ENCODE assay signal across 24 cellular contexts in genomic region chr6:35082733-35083403, GRCh38. TPM values are rescaled to one million over a fixed set of nuclear protein-coding genes. Genes with fewer than 3 reads are reported as not detected.
DNase-seq lines count a peak whose midpoint lies in the region; ATAC-seq, FAIRE-seq and TF ChIP-seq lines count a peak whose summit lies in the region.
"Had no signal": no experiment of that assay in that cellular context is flagged by ENCODE, and none has a peak within 500 bp of the region (broad histone marks: within the 10 kb centered on the region; RNA-seq: fewer than 3 reads in every experiment).

No MANE protein-coding gene starts in this region.

- H3K27me3 ChIP-seq in bronchial epithelial cell (ENCODE audit: control insufficient read depth, insufficient read depth, low read length): no peaks in the 10 kb centered on the region
- no peaks in the 10 kb centered on the region for H3K27me3 ChIP-seq in SJCRH30
- H3K27me3 ChIP-seq: suprapubic skin had no signal

- no peak for TF ChIP-seq CTCF in bronchial epithelial cell (IDR thresholded peaks at IDR 0.05; ENCODE audit: insufficient read depth, low read length, severe bottlenecking)

- H3K36me3 ChIP-seq in bronchial epithelial cell (ENCODE audit: control insufficient read depth, insufficient read depth, low read length) (peaks cover 36% of the 10 kb centered on the region), SJCRH30 (peaks cover 11% of the 10 kb centered on the region)

- no peak overlapping the region for H3K27ac ChIP-seq in SJCRH30
- H3K27ac ChIP-seq: A549 had no signal

- no peaks in the 10 kb centered on the region for H3K4me1 ChIP-seq in SJCRH30
- H3K4me1 ChIP-seq: A549 had no signal

- H3K27me3 Mint-ChIP-seq in activated naive CD8-positive, alpha-beta T cell treated with anti-CD3 and anti-CD28 coated beads, Interleukin-2, amount 10 ng/mL, durations not matched to agents 7 days and 5 days: no peaks in the 10 kb centered on the region
- no peaks in the 10 kb centered on the region for H3K27me3 Mint-ChIP-seq in activated naive CD8-positive, alpha-beta T cell treated with anti-CD3 and anti-CD28 coated beads, Interleukin-2, amount 50 U/mL, for 24 hours
- H3K27me3 Mint-ChIP-seq in stimulated activated naive B cell treated with anti-CD40 and anti-IgM and Interleukin-4, amounts not matched to agents 10 μg/mL and 1 μg/mL and 100 μg/mL, for 72 hours: no peaks in the 10 kb centered on the region
- H3K27me3 Mint-ChIP-seq: effector memory CD8-positive, alpha-beta T cell had no signal

- TF ChIP-seq POLR2A in H54 (IDR thresholded peaks at IDR 0.05; ENCODE audit: low read depth, low read length): no peak

- POLR2A ChIA-PET in activated naive CD8-positive, alpha-beta T cell treated with anti-CD3 and anti-CD28 coated beads, Interleukin-2, amount 10 ng/mL, durations not matched to agents 7 days and 5 days (lab: Charles Lee): no interaction called here

- DNase-seq in activated naive CD8-positive, alpha-beta T cell treated with anti-CD3 and anti-CD28 coated beads, Interleukin-2, amount 10 ng/mL, durations not matched to agents 7 days and 5 days: peak; percentile 15
- DNase-seq in activated naive CD8-positive, alpha-beta T cell treated with anti-CD3 and anti-CD28 coated beads, Interleukin-2, amount 50 U/mL, for 24 hours: no peak
- DNase-seq in bronchial epithelial cell (ENCODE audit: low read depth): no peak
- peak; percentile 35 for DNase-seq in left lobe of liver (ENCODE audit: low spot score)
- no peak for DNase-seq in stimulated activated naive B cell treated with anti-CD40 and anti-IgM and Interleukin-4, amounts not matched to agents 10 μg/mL and 1 μg/mL and 100 μg/mL, for 72 hours
- no peak for DNase-seq in SJCRH30
- DNase-seq in H54 (ENCODE audit: insufficient read length, low spot score): no peak
- DNase-seq in activated T-cell treated with anti-CD3 and anti-CD28 coated beads, Interleukin-2, amount 50 U/mL, for 48 hours: no peak
- DNase-seq: activated CD4-positive, alpha-beta T cell treated with anti-CD3 and anti-CD28 coated beads, Interleukin-2, amount 50 U/mL, for 1 hour; activated naive CD4-positive, alpha-beta T cell; amygdala; Calu3; central memory CD4-positive, alpha-beta T cell; effector memory CD8-positive, alpha-beta T cell; glutamatergic neuron; left ventricle myocardium inferior; MM.1S; NCI-H1694; NCI-H748 treated with DMSO at 0.1 percent for 48 hours; SHP77 had no signal

- H3K4me3 Mint-ChIP-seq in activated naive CD8-positive, alpha-beta T cell treated with anti-CD3 and anti-CD28 coated beads, Interleukin-2, amount 10 ng/mL, durations not matched to agents 7 days and 5 days: no peak overlapping the region
- no peak overlapping the region for H3K4me3 Mint-ChIP-seq in activated naive CD8-positive, alpha-beta T cell treated with anti-CD3 and anti-CD28 coated beads, Interleukin-2, amount 50 U/mL, for 24 hours
- no peak overlapping the region for H3K4me3 Mint-ChIP-seq in stimulated activated naive B cell treated with anti-CD40 and anti-IgM and Interleukin-4, amounts not matched to agents 10 μg/mL and 1 μg/mL and 100 μg/mL, for 72 hours
- H3K4me3 Mint-ChIP-seq: effector memory CD8-positive, alpha-beta T cell; T-helper 1 cell treated with Interleukin-12 subunit alpha and Interleukin-12 subunit beta and Interleukin-4 antibody, amounts not matched to agents 30 μg/mL and 1 μg/mL, for 36 hours had no signal

- H3K36me3 Mint-ChIP-seq in activated naive CD8-positive, alpha-beta T cell treated with anti-CD3 and anti-CD28 coated beads, Interleukin-2, amount 10 ng/mL, durations not matched to agents 7 days and 5 days: no peaks in the 10 kb centered on the region
- H3K36me3 Mint-ChIP-seq in activated naive CD8-positive, alpha-beta T cell treated with anti-CD3 and anti-CD28 coated beads, Interleukin-2, amount 50 U/mL, for 24 hours (ENCODE audit: low read depth): peaks cover 8% of the 10 kb centered on the region
- peaks cover 51 to 68% of the 10 kb centered on the region in 2 donors for H3K36me3 Mint-ChIP-seq in stimulated activated naive B cell treated with anti-CD40 and anti-IgM and Interleukin-4, amounts not matched to agents 10 μg/mL and 1 μg/mL and 100 μg/mL, for 72 hours

- FAIRE-seq in bronchial epithelial cell (lab: Jason Lieb, UNC) (peak; percentile 32), H54 (lab: Jason Lieb, UNC) (no peak)
- FAIRE-seq: A549 had no signal

- ATAC-seq in activated naive CD8-positive, alpha-beta T cell treated with anti-CD3 and anti-CD28 coated beads, Interleukin-2, amount 10 ng/mL, durations not matched to agents 7 days and 5 days (ENCODE audit: low read depth): no peak
- no peak for ATAC-seq in activated naive CD8-positive, alpha-beta T cell treated with anti-CD3 and anti-CD28 coated beads, Interleukin-2, amount 50 U/mL, for 24 hours
- ATAC-seq in left lobe of liver: no peak
- no peak for ATAC-seq in stimulated activated naive B cell treated with anti-CD40 and anti-IgM and Interleukin-4, amounts not matched to agents 10 μg/mL and 1 μg/mL and 100 μg/mL, for 72 hours (replicated peaks)
- ATAC-seq: A549; effector memory CD8-positive, alpha-beta T cell had no signal

- H3K4me3 ChIP-seq in bronchial epithelial cell (ENCODE audit: low read depth, low read length): no peak overlapping the region
- no peak overlapping the region for H3K4me3 ChIP-seq in SJCRH30
- H3K4me3 ChIP-seq: A549, left ventricle myocardium inferior had no signal

- no peaks in the 10 kb centered on the region for H3K9me3 Mint-ChIP-seq in activated naive CD8-positive, alpha-beta T cell treated with anti-CD3 and anti-CD28 coated beads, Interleukin-2, amount 10 ng/mL, durations not matched to agents 7 days and 5 days
- H3K9me3 Mint-ChIP-seq in activated naive CD8-positive, alpha-beta T cell treated with anti-CD3 and anti-CD28 coated beads, Interleukin-2, amount 50 U/mL, for 24 hours: no peaks in the 10 kb centered on the region
- no peaks in the 10 kb centered on the region for H3K9me3 Mint-ChIP-seq in stimulated activated naive B cell treated with anti-CD40 and anti-IgM and Interleukin-4, amounts not matched to agents 10 μg/mL and 1 μg/mL and 100 μg/mL, for 72 hours
- H3K9me3 Mint-ChIP-seq: effector memory CD8-positive, alpha-beta T cell; T-helper 1 cell treated with Interleukin-12 subunit alpha and Interleukin-12 subunit beta and Interleukin-4 antibody, amounts not matched to agents 30 μg/mL and 1 μg/mL, for 36 hours had no signal

- H3K27ac Mint-ChIP-seq in activated naive CD8-positive, alpha-beta T cell treated with anti-CD3 and anti-CD28 coated beads, Interleukin-2, amount 10 ng/mL, durations not matched to agents 7 days and 5 days: no peak overlapping the region
- no peak overlapping the region for H3K27ac Mint-ChIP-seq in activated naive CD8-positive, alpha-beta T cell treated with anti-CD3 and anti-CD28 coated beads, Interleukin-2, amount 50 U/mL, for 24 hours
- H3K27ac Mint-ChIP-seq in stimulated activated naive B cell treated with anti-CD40 and anti-IgM and Interleukin-4, amounts not matched to agents 10 μg/mL and 1 μg/mL and 100 μg/mL, for 72 hours: peak overlapping the region; percentile 25
- H3K27ac Mint-ChIP-seq: effector memory CD8-positive, alpha-beta T cell; T-helper 1 cell treated with Interleukin-12 subunit alpha and Interleukin-12 subunit beta and Interleukin-4 antibody, amounts not matched to agents 30 μg/mL and 1 μg/mL, for 36 hours had no signal

- H3K4me1 Mint-ChIP-seq in activated naive CD8-positive, alpha-beta T cell treated with anti-CD3 and anti-CD28 coated beads, Interleukin-2, amount 10 ng/mL, durations not matched to agents 7 days and 5 days: peaks cover 2% of the 10 kb centered on the region
- H3K4me1 Mint-ChIP-seq in activated naive CD8-positive, alpha-beta T cell treated with anti-CD3 and anti-CD28 coated beads, Interleukin-2, amount 50 U/mL, for 24 hours: no peaks in the 10 kb centered on the region
- peaks cover 8 to 15% of the 10 kb centered on the region in 2 donors for H3K4me1 Mint-ChIP-seq in stimulated activated naive B cell treated with anti-CD40 and anti-IgM and Interleukin-4, amounts not matched to agents 10 μg/mL and 1 μg/mL and 100 μg/mL, for 72 hours

- H3K9me3 ChIP-seq in SJCRH30 (replicated peaks): no peaks in the 10 kb centered on the region
- H3K9me3 ChIP-seq: A549, left ventricle myocardium inferior, suprapubic skin had no signal

RNA-seq across cellular contexts. Expression of gene TCP11, which starts 58.3 kb away (rescaled TPM):
- total RNA-seq in activated naive CD8-positive, alpha-beta T cell treated with anti-CD3 and anti-CD28 coated beads, Interleukin-2, amount 10 ng/mL, durations not matched to agents 7 days and 5 days: not detected
- total RNA-seq in bronchial epithelial cell (not detected in 2 replicates), left lobe of liver (not detected)
- not detected in 2 replicates for total RNA-seq in SJCRH30 (2014; rRNA removed; shearing (Covaris generic))
- total RNA-seq: Calu3, left ventricle myocardium inferior, mononuclear cell had no signal

Comparison
In these comparisons a context has a peak if more than half of its experiments do, and no peak if none do; other contexts are left out.
1. DNase-seq: peak in activated naive CD8-positive, alpha-beta T cell treated with anti-CD3 and anti-CD28 coated beads, Interleukin-2, amount 10 ng/mL, durations not matched to agents 7 days and 5 days (single experiment) and left lobe of liver (single experiment); none in activated naive CD8-positive, alpha-beta T cell treated with anti-CD3 and anti-CD28 coated beads, Interleukin-2, amount 50 U/mL, for 24 hours (single experiment), bronchial epithelial cell (single experiment), stimulated activated naive B cell treated with anti-CD40 and anti-IgM and Interleukin-4, amounts not matched to agents 10 μg/mL and 1 μg/mL and 100 μg/mL, for 72 hours (single experiment), SJCRH30 (0 of 2), H54 (single experiment) and activated T-cell treated with anti-CD3 and anti-CD28 coated beads, Interleukin-2, amount 50 U/mL, for 48 hours (0 of 2).